In the genomic region with DNA sequence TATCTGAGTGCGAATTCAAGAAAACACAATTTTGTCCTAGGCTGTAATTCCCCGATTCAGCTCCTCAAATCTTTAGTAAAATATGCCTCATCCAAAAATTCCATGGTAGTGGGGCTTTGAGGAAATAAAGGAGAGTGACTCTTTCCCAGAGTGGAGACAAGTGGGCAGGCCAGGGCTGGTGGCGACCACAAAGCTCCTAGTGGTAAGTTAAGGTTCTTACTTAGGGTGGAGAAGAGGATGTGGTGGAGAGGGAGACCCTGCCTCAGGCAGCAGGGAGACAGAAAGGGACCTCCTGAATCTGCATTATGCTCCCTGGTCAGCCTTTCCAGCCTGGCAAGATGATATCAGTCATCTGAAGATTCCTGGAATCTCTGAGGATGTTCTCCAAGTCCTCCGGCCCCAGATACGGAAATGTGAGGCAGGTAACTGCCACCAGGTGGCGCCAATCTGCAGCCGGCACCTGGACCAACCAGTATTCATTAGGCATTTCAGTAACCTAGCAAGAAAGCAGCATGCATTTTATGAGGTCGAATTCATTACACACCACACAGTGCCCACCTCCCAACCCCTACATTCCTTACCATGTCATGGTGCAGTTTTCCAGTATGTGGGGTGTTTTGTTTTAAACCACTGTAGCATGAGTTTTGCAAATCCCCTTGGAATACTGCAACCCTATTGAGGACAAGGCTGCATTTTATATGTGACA, we compare ENCODE assay signal across 8 cellular contexts.
DNase-seq lines count a peak whose midpoint lies in the region; ATAC-seq and TF ChIP-seq lines count a peak whose summit lies in the region.

No MANE protein-coding gene starts in this region.

- H3K27ac ChIP-seq in adrenal gland, result no peak overlapping the region
- no peak overlapping the region for H3K27ac ChIP-seq in iPS DF 6.9 (ENCODE audit: low read length)

- H3K4me3 ChIP-seq in adrenal gland (no peak overlapping the region), iPS DF 6.9 (ENCODE audit: low read length) (no peak overlapping the region)

- H3K4me1 ChIP-seq in adrenal gland (replicated peaks in 1 of 2), result no peaks in the 10 kb centered on the region
- H3K4me1 ChIP-seq in iPS DF 6.9 (ENCODE audit: control insufficient read depth, insufficient read depth, low read length), result peaks cover 1% of the 10 kb centered on the region

- H3K36me3 ChIP-seq in adrenal gland (replicated peaks in 1 of 2) (no peaks in the 10 kb centered on the region), iPS DF 6.9 (ENCODE audit: control insufficient read depth, insufficient read depth, low read length) (no peaks in the 10 kb centered on the region)

- no peaks in the 10 kb centered on the region for H3K27me3 ChIP-seq in adrenal gland
- no peaks in the 10 kb centered on the region for H3K27me3 ChIP-seq in iPS DF 6.9 (ENCODE audit: control insufficient read depth, insufficient read depth, low read length)

- WGBS in adrenal gland, 4 donors, result 45 to 86% (median 54%) methylated on average over 6 to 8 of the region's 8 CpGs
- WGBS in iPS DF 6.9 (ENCODE audit: insufficient coverage, insufficient read length), result no CpG with 5 or more reads among the region's 8 CpGs

- TF ChIP-seq POLR2A in adrenal gland (IDR thresholded peaks at IDR 0.05), result no peak

- DNase-seq in COLO668 (lab: John Stamatoyannopoulos, UW; ENCODE audit: unreplicated experiment) (peak; percentile 41), SKM-1 (lab: John Stamatoyannopoulos, UW; ENCODE audit: unreplicated experiment) (peak; percentile 24), adrenal gland (peak; percentile 27 to 76 (median 53)), iPS DF 6.9 (ENCODE audit: low read depth, low spot score) (peak; percentile 35), NCI-H2196 treated with DMSO at 0.1 percent for 48 hours (lab: John Stamatoyannopoulos, UW; ENCODE audit: unreplicated experiment) (no peak)
- peak; percentile 23 to 36 for DNase-seq in stimulated activated CD4-positive, alpha-beta T cell treated with anti-CD3 and anti-CD28 coated beads, Interleukin-1b, Interleukin-23, amount 100 ng/mL, for 4 hours (ENCODE audit: low read depth in 2 of 2)

- ATAC-seq in GM19395 (IDR thresholded peaks at IDR 0.05; ENCODE audit: unreplicated experiment), result peak; percentile 82

- H3K9me3 ChIP-seq in adrenal gland (replicated peaks in 1 of 3) (no peaks in the 10 kb centered on the region), iPS DF 6.9 (ENCODE audit: control insufficient read depth, insufficient read depth, low read length) (no peaks in the 10 kb centered on the region)

- intact Hi-C loops in adrenal gland (cut with DNase I), result loop anchor here in 1 of 2 donors (10.0 kb wide), 2 partner anchors 150 to 340 kb away; no protein-coding TSS in a partner anchor

- peak; percentile 36 to 80 (median 66) for TF ChIP-seq CTCF in adrenal gland (IDR thresholded peaks at IDR 0.05)

- no peak for TF ChIP-seq EP300 in Ishikawa (IDR thresholded peaks at IDR 0.05; ENCODE audit: borderline replicate concordance)

- peak; percentile 67 for TF ChIP-seq RAD21 in Ishikawa (IDR thresholded peaks at IDR 0.05; ENCODE audit: low read depth)

TF ChIP-seq in Ishikawa, 13 proteins besides CTCF, POLR2A, EP300 and RAD21:
- TF ChIP-seq TEAD4 (IDR thresholded peaks at IDR 0.05) (peak; percentile 35), EGR1 (IDR thresholded peaks at IDR 0.05) (no peak), CEBPB (IDR thresholded peaks at IDR 0.05) (no peak)
